Comparison of ENCODE assay signal across 22 cellular contexts in the genomic region with DNA sequence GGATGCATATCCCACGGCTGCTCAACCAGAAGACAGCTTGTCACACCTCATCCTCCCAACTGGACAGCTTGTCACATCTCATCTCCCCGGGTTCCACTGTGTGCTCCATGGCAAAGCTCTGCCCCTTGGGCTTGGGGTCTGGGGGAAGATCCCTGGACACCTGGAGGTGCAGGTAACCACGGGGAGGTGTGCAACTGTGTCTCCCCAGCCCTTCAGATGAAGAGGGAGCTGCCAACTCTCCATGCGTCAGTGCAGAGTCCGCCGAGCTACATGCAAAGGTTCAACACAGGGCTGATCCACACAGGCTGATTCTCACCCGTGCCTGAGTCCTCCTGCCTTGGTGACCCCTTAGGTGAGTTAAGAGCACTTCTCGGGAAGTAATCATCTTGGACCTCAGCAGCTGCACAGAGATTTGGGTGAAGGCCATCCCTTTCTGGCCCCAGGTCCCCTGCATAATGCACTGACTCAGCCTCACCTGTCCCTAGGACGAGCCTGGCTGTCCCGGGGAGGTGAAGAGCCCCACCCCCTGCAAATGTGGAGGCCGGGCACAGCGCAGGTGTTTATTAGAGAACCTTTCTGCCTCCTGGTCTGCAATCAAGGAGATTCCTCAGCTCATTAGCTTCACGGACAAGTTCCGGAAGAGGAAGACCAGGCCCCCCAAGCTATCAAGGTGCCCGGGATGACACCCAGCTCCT.
"Had no signal": no experiment of that assay in that cellular context is flagged by ENCODE, and none has a peak within 500 bp of the region (broad histone marks: within the 10 kb centered on the region; RNA-seq: fewer than 3 reads in every experiment).

No MANE protein-coding gene starts in this region.

- DNase-seq: activated CD4-positive, alpha-beta T cell treated with anti-CD3 and anti-CD28 coated beads for 4 hours; activated CD8-positive, alpha-beta T cell treated with anti-CD3 and anti-CD28 coated beads for 36 hours; activated naive CD8-positive, alpha-beta T cell treated with anti-CD3 and anti-CD28 coated beads, Interleukin-2, amount 50 U/mL, for 24 hours; activated T-cell treated with anti-CD3 and anti-CD28 coated beads, Interleukin-2, amount 50 U/mL, for 72 hours; cerebellar nuclear complex; gastrocnemius medialis; immature natural killer cell; mesendoderm; occipital lobe; right cardiac atrium; stimulated activated CD4-positive, alpha-beta T cell treated with anti-CD3 and anti-CD28 coated beads, Interleukin-4, amount 100 ng/mL, for 24 hours; stimulated activated naive CD4-positive, alpha-beta T cell; substantia nigra; T-helper 2 cell had no signal

- H3K9me3 Mint-ChIP-seq: activated CD8-positive, alpha-beta T cell treated with anti-CD3 and anti-CD28 coated beads for 36 hours; activated naive CD8-positive, alpha-beta T cell treated with anti-CD3 and anti-CD28 coated beads, Interleukin-2, amount 50 U/mL, for 24 hours; activated T-cell treated with anti-CD3 and anti-CD28 coated beads, Interleukin-2, amount 50 U/mL, for 72 hours; dendritic cell treated with granulocyte-macrophage colony-stimulating factor and Interleukin-4, amounts not matched to agents 40 ng/mL and 50 ng/mL, for 4 days; immature natural killer cell; natural killer cell treated with Interleukin-12 subunit alpha and Interleukin-12 subunit beta and Interleukin-15 and Interleukin-18, amount 100 ng/mL, for 72 hours had no signal

- ATAC-seq: activated CD8-positive, alpha-beta T cell treated with anti-CD3 and anti-CD28 coated beads for 36 hours; activated naive CD8-positive, alpha-beta T cell treated with anti-CD3 and anti-CD28 coated beads, Interleukin-2, amount 50 U/mL, for 24 hours; activated T-cell treated with anti-CD3 and anti-CD28 coated beads, Interleukin-2, amount 50 U/mL, for 72 hours; gastrocnemius medialis; heart left ventricle; left lobe of liver; right cardiac atrium had no signal

- H3K4me3 Mint-ChIP-seq: activated CD8-positive, alpha-beta T cell treated with anti-CD3 and anti-CD28 coated beads for 36 hours; activated naive CD8-positive, alpha-beta T cell treated with anti-CD3 and anti-CD28 coated beads, Interleukin-2, amount 50 U/mL, for 24 hours; activated T-cell treated with anti-CD3 and anti-CD28 coated beads, Interleukin-2, amount 50 U/mL, for 72 hours; dendritic cell treated with granulocyte-macrophage colony-stimulating factor and Interleukin-4, amounts not matched to agents 40 ng/mL and 50 ng/mL, for 4 days; immature natural killer cell; natural killer cell treated with Interleukin-12 subunit alpha and Interleukin-12 subunit beta and Interleukin-15 and Interleukin-18, amount 100 ng/mL, for 72 hours had no signal

- H3K36me3 Mint-ChIP-seq: immature natural killer cell; natural killer cell treated with Interleukin-12 subunit alpha and Interleukin-12 subunit beta and Interleukin-15 and Interleukin-18, amount 100 ng/mL, for 72 hours had no signal

- H3K27ac ChIP-seq: epithelial cell of prostate, gastrocnemius medialis, heart left ventricle, prostate gland, skin epidermis had no signal

- H3K27me3 ChIP-seq: tibial nerve had no signal

- H3K4me1 Mint-ChIP-seq: activated naive CD8-positive, alpha-beta T cell treated with anti-CD3 and anti-CD28 coated beads, Interleukin-2, amount 50 U/mL, for 24 hours; immature natural killer cell had no signal

- H3K27ac Mint-ChIP-seq: activated CD8-positive, alpha-beta T cell treated with anti-CD3 and anti-CD28 coated beads for 36 hours; activated naive CD8-positive, alpha-beta T cell treated with anti-CD3 and anti-CD28 coated beads, Interleukin-2, amount 50 U/mL, for 24 hours; activated T-cell treated with anti-CD3 and anti-CD28 coated beads, Interleukin-2, amount 50 U/mL, for 72 hours; dendritic cell treated with granulocyte-macrophage colony-stimulating factor and Interleukin-4, amounts not matched to agents 40 ng/mL and 50 ng/mL, for 4 days; natural killer cell treated with Interleukin-12 subunit alpha and Interleukin-12 subunit beta and Interleukin-15 and Interleukin-18, amount 100 ng/mL, for 72 hours had no signal

- H3K4me1 ChIP-seq: prostate gland had no signal

- H3K27me3 Mint-ChIP-seq: dendritic cell treated with granulocyte-macrophage colony-stimulating factor and Interleukin-4, amounts not matched to agents 40 ng/mL and 50 ng/mL, for 4 days had no signal
